ENCODE assay signal across 9 cellular contexts in genomic region chr5:1140188-1140817, GRCh38. TPM values are rescaled to one million over a fixed set of nuclear protein-coding genes. Genes with fewer than 3 reads are reported as not detected.
DNase-seq lines count a peak whose midpoint lies in the region; ATAC-seq and TF ChIP-seq lines count a peak whose summit lies in the region.
"Had no signal": no experiment of that assay in that cellular context is flagged by ENCODE, and none has a peak within 500 bp of the region (broad histone marks: within the 10 kb centered on the region; RNA-seq: fewer than 3 reads in every experiment).

No MANE protein-coding gene starts in this region.

- no peak overlapping the region for H3K27ac ChIP-seq in heart right ventricle
- H3K27ac ChIP-seq in sigmoid colon, result no peak overlapping the region

- DNase-seq in BJ (ENCODE audit: low read depth) (no peak), MG63 (peak; percentile 59), SKM-1 (lab: John Stamatoyannopoulos, UW; ENCODE audit: unreplicated experiment) (peak; percentile 8), heart right ventricle (peak; percentile 86 to 87), sigmoid colon (peak; percentile 88)
- peak; percentile 92 for DNase-seq in activated naive CD4-positive, alpha-beta T cell treated with anti-CD3 and anti-CD28 coated beads, Interleukin-2, amount 10 ng/mL, durations not matched to agents 7 days and 5 days

- no peaks in the 10 kb centered on the region for H3K36me3 Mint-ChIP-seq in activated naive CD4-positive, alpha-beta T cell treated with anti-CD3 and anti-CD28 coated beads, Interleukin-2, amount 10 ng/mL, durations not matched to agents 7 days and 5 days

- 27% methylated on average over 22 of the region's 22 CpGs for WGBS in heart right ventricle, 2 donors
- WGBS in sigmoid colon, 2 donors, result 11 to 23% methylated on average over 22 of the region's 22 CpGs

- ATAC-seq in GM21423 (IDR thresholded peaks at IDR 0.05; ENCODE audit: unreplicated experiment), result peak; percentile 78
- ATAC-seq in heart right ventricle, result peak; percentile 77 to 91 (median 87)
- ATAC-seq in GM18870 (IDR thresholded peaks at IDR 0.05; ENCODE audit: unreplicated experiment), result no peak

- H3K9me3 ChIP-seq in MG63 (no peaks in the 10 kb centered on the region), heart right ventricle (no peaks in the 10 kb centered on the region), sigmoid colon (no peaks in the 10 kb centered on the region)
- H3K9me3 ChIP-seq: HAP-1 had no signal

- no peak overlapping the region for H3K4me3 ChIP-seq in BJ (ENCODE audit: low read depth, low read length)
- H3K4me3 ChIP-seq in MG63, result no peak overlapping the region
- no peak overlapping the region for H3K4me3 ChIP-seq in heart right ventricle
- no peak overlapping the region for H3K4me3 ChIP-seq in sigmoid colon
- H3K4me3 ChIP-seq: HAP-1 had no signal

- peak; percentile 83 for TF ChIP-seq CTCF in BJ (IDR thresholded peaks at IDR 0.05; ENCODE audit: insufficient read depth, low read depth, low read length)
- TF ChIP-seq CTCF in heart right ventricle (IDR thresholded peaks at IDR 0.05), result peak; percentile 85 to 97 (median 94)
- TF ChIP-seq CTCF in sigmoid colon (IDR thresholded peaks at IDR 0.05), result peak; percentile 58 to 95 (median 82)

- H3K27me3 Mint-ChIP-seq in activated naive CD4-positive, alpha-beta T cell treated with anti-CD3 and anti-CD28 coated beads, Interleukin-2, amount 10 ng/mL, durations not matched to agents 7 days and 5 days, result peaks cover 47% of the 10 kb centered on the region

- H3K4me3 Mint-ChIP-seq in activated naive CD4-positive, alpha-beta T cell treated with anti-CD3 and anti-CD28 coated beads, Interleukin-2, amount 10 ng/mL, durations not matched to agents 7 days and 5 days, result no peak overlapping the region

- H3K9me3 Mint-ChIP-seq in activated naive CD4-positive, alpha-beta T cell treated with anti-CD3 and anti-CD28 coated beads, Interleukin-2, amount 10 ng/mL, durations not matched to agents 7 days and 5 days, result peaks cover 12% of the 10 kb centered on the region

- no peak for TF ChIP-seq POLR2A in sigmoid colon (IDR thresholded peaks at IDR 0.05)

- TF ChIP-seq EP300 in sigmoid colon (IDR thresholded peaks at IDR 0.05), result no peak

- CTCF ChIA-PET in BJ (lab: Yijun Ruan, JAX), result interaction anchor here (0.6 to 5.6 kb wide), 25 partner anchors 8 to 505 kb away, joined by 3 to 71 read pairs (median 5); no protein-coding TSS in a partner anchor
- CTCF ChIA-PET in activated naive CD4-positive, alpha-beta T cell treated with anti-CD3 and anti-CD28 coated beads, Interleukin-2, amount 10 ng/mL, durations not matched to agents 7 days and 5 days (lab: Charles Lee), result interaction anchor here (0.6 to 4.5 kb wide), 21 partner anchors 10 to 233 kb away, joined by 3 to 41 read pairs (median 4); no protein-coding TSS in a partner anchor

- H3K27ac Mint-ChIP-seq in activated naive CD4-positive, alpha-beta T cell treated with anti-CD3 and anti-CD28 coated beads, Interleukin-2, amount 10 ng/mL, durations not matched to agents 7 days and 5 days, result peak overlapping the region; percentile 8

- intact Hi-C loops in heart right ventricle (cut with DNase I), result loop anchor here (1.0 to 10.0 kb wide), 11 partner anchors 30 to 218 kb away; partner anchors contain the start of gene NKD2 (in 5 of the 10)
- intact Hi-C loops in sigmoid colon (cut with DNase I), result loop anchor here (1.0 to 5.0 kb wide), 2 partner anchors 133 to 217 kb away; partner anchors contain the start of gene NKD2

- POLR2A ChIA-PET in BJ (lab: Charles Lee), result no interaction called here

- H3K4me1 ChIP-seq in heart right ventricle (peaks cover 0 to 33% (median 21%) of the 10 kb centered on the region in 9 donors), sigmoid colon (peaks cover 0 to 16% (median 8%) of the 10 kb centered on the region in 4 donors)
- H3K4me1 ChIP-seq: HAP-1 had no signal

- H3K27me3 ChIP-seq in BJ (ENCODE audit: control insufficient read depth, insufficient read depth, low read length) (no peaks in the 10 kb centered on the region; the same call in 1 of the 2 replicates), MG63 (no peaks in the 10 kb centered on the region; the same call in 1 of the 2 replicates), heart right ventricle (no peaks in the 10 kb centered on the region), sigmoid colon (no peaks in the 10 kb centered on the region)

- peaks cover 12% of the 10 kb centered on the region for H3K4me1 Mint-ChIP-seq in activated naive CD4-positive, alpha-beta T cell treated with anti-CD3 and anti-CD28 coated beads, Interleukin-2, amount 10 ng/mL, durations not matched to agents 7 days and 5 days

- H3K36me3 ChIP-seq in BJ (ENCODE audit: control insufficient read depth, insufficient read depth, low read length), result no peaks in the 10 kb centered on the region
- H3K36me3 ChIP-seq in MG63, result no peaks in the 10 kb centered on the region
- no peaks in the 10 kb centered on the region for H3K36me3 ChIP-seq in heart right ventricle
- H3K36me3 ChIP-seq in sigmoid colon, result no peaks in the 10 kb centered on the region
- H3K36me3 ChIP-seq: HAP-1 had no signal

RNA-seq across cellular contexts. Expression of gene SLC12A7, which starts 28.4 kb away (rescaled TPM):
- polyA plus RNA-seq in BJ (2011; rRNA removed), result 1.6 and 4.6 TPM in 2 replicates
- polyA minus RNA-seq in BJ (2011; rRNA and poly(A)+ RNA removed), result 2.5 and 3.1 TPM in 2 replicates
- total RNA-seq in MG63 (2014; rRNA removed; shearing (Covaris generic); ENCODE audit: low replicate concordance), result 28.1 and 39.7 TPM in 2 replicates
- total RNA-seq in heart right ventricle, result 100 to 1,000 TPM; 122 to 208 (median 146) TPM
- polyA plus RNA-seq in heart right ventricle, result 100 to 1,000 TPM in 1 of 2 donors, 10 to 100 TPM in 1; 36.3 to 145 TPM
- total RNA-seq in sigmoid colon, result 10 to 100 TPM; 12.5 to 23.5 (median 18.4) TPM
- 10 to 100 TPM in 2 of 3 donors, 1 to 10 TPM in 1; 7.2 to 54.3 (median 10.9) TPM for polyA plus RNA-seq in sigmoid colon
